In genomic region chr2:65527451-65528240, GRCh38 we compare ENCODE assay signal across 1 cellular context.
TF ChIP-seq lines count a peak whose summit lies in the region.

No MANE protein-coding gene starts in this region.

TF ChIP-seq in HepG2, 621 proteins besides CTCF, POLR2A, EP300 and RAD21 (continued from another document and continues in another):
- no peak for TF ChIP-seq LRRFIP1 (CRISPR knock-in tag; conservative IDR thresholded peaks at IDR 0.05)
- 0 out of 2 replicates have a peak, but pooled peaks have one; percentile 55 for TF ChIP-seq ZSCAN9 (CRISPR knock-in tag; IDR thresholded peaks at IDR 0.05; ENCODE audit: borderline replicate concordance)
- TF ChIP-seq ZNF607 (CRISPR knock-in tag; IDR thresholded peaks at IDR 0.05; ENCODE audit: borderline replicate concordance): no peak
- TF ChIP-seq MAFK (conservative IDR thresholded peaks at IDR 0.05 in 1 of 2, IDR thresholded peaks at IDR 0.05 in 1 of 2; ENCODE audit: low read length in 2 of 2): no peak
- TF ChIP-seq ZNF382 (CRISPR knock-in tag; IDR thresholded peaks at IDR 0.05; ENCODE audit: borderline replicate concordance): no peak
- no peak for TF ChIP-seq CENPX (CRISPR knock-in tag; IDR thresholded peaks at IDR 0.05)
- TF ChIP-seq SNRNP70 (IDR thresholded peaks at IDR 0.05; ENCODE audit: low read depth, low read length): no peak
- TF ChIP-seq NR2C2 (CRISPR knock-in tag; IDR thresholded peaks at IDR 0.05; ENCODE audit: borderline replicate concordance): peak; percentile 66
- TF ChIP-seq ZNF878 (CRISPR knock-in tag; IDR thresholded peaks at IDR 0.05): no peak
- 0 out of 4 replicates have a peak, but pooled peaks of 1 of the 2 experiments have one; percentile 40 for TF ChIP-seq HMGXB4 (CRISPR knock-in tag; IDR thresholded peaks at IDR 0.05; ENCODE audit: borderline replicate concordance in 1 of 2, low read depth in 1 of 2)
- no peak for TF ChIP-seq ZNF589 (CRISPR knock-in tag; conservative IDR thresholded peaks at IDR 0.05)
- TF ChIP-seq ZNF354B (CRISPR knock-in tag; IDR thresholded peaks at IDR 0.05): no peak
- TF ChIP-seq THRA (CRISPR knock-in tag; IDR thresholded peaks at IDR 0.05; ENCODE audit: borderline replicate concordance): peak; percentile 15; the same call in 1 of the 2 replicates
- 0 out of 2 replicates have a peak, but pooled peaks have one; percentile 83 for TF ChIP-seq SSRP1 (CRISPR knock-in tag; IDR thresholded peaks at IDR 0.05)
- TF ChIP-seq NR2F6 (IDR thresholded peaks at IDR 0.05): peak; percentile 58
- TF ChIP-seq NR2F6 (CRISPR knock-in tag; IDR thresholded peaks at IDR 0.05): peak; percentile 69
- TF ChIP-seq NCOA1 (CRISPR knock-in tag; IDR thresholded peaks at IDR 0.05): no peak
- TF ChIP-seq NFRKB (IDR thresholded peaks at IDR 0.05): no peak
- no peak for TF ChIP-seq ZNF407 (CRISPR knock-in tag; IDR thresholded peaks at IDR 0.05; ENCODE audit: not compliant biosample characterization)
- no peak for TF ChIP-seq SP2 (CRISPR knock-in tag; IDR thresholded peaks at IDR 0.05)
- peak; percentile 72; the same call in 1 of the 2 replicates for TF ChIP-seq ZNF772 (CRISPR knock-in tag; IDR thresholded peaks at IDR 0.05)
- TF ChIP-seq ZFP90 (CRISPR knock-in tag; IDR thresholded peaks at IDR 0.05; ENCODE audit: borderline replicate concordance): peak; percentile 76; the same call in 1 of the 2 replicates
- TF ChIP-seq ZNF784 (CRISPR knock-in tag; IDR thresholded peaks at IDR 0.05; ENCODE audit: borderline replicate concordance): 0 out of 2 replicates have a peak, but pooled peaks have one; percentile 39
- no peak; the same call in 1 of the 2 replicates for TF ChIP-seq ZNF652 (CRISPR knock-in tag; IDR thresholded peaks at IDR 0.05; ENCODE audit: borderline replicate concordance, low read depth)
- TF ChIP-seq ZNF710 (CRISPR knock-in tag; IDR thresholded peaks at IDR 0.05; ENCODE audit: borderline replicate concordance): peak; percentile 74; the same call in 1 of the 2 replicates
- TF ChIP-seq ZNF205 (CRISPR knock-in tag; IDR thresholded peaks at IDR 0.05): peak; percentile 84
- TF ChIP-seq HIVEP1 (CRISPR knock-in tag; IDR thresholded peaks at IDR 0.05): no peak
- no peak for TF ChIP-seq ZNF318 (CRISPR knock-in tag; IDR thresholded peaks at IDR 0.05)
- TF ChIP-seq GFI1 (CRISPR knock-in tag; IDR thresholded peaks at IDR 0.05; ENCODE audit: borderline replicate concordance): peak; percentile 57; the same call in 1 of the 2 replicates
- TF ChIP-seq MEIS2 (CRISPR knock-in tag; IDR thresholded peaks at IDR 0.05): no peak
